ENCODE assay signal across 23 cellular contexts in genomic region chr15:91862891-91863520, GRCh38. TPM values are rescaled to one million over a fixed set of nuclear protein-coding genes. Genes with fewer than 3 reads are reported as not detected.
A peak's percentile ranks its signal among the peaks of the same experiment; 100 is the strongest.
DNase-seq lines count a peak whose midpoint lies in the region; ATAC-seq and TF ChIP-seq lines count a peak whose summit lies in the region.
"Had no signal": no experiment of that assay in that cellular context is flagged by ENCODE, and none has a peak within 500 bp of the region (broad histone marks: within the 10 kb centered on the region; RNA-seq: fewer than 3 reads in every experiment).

No MANE protein-coding gene starts in this region.

- in situ Hi-C loops in Panc1 (cut with HindIII; ENCODE audit: low pct_unique_long_range_greater_than_20kb, low sequenced_read_pairs), result no loop called here

- peak overlapping the region in 1 of 2 donors; percentile 61 for H3K27ac Mint-ChIP-seq in natural killer cell
- no peak overlapping the region for H3K27ac Mint-ChIP-seq in natural killer cell treated with Interleukin-12 subunit alpha and Interleukin-12 subunit beta and Interleukin-15 and Interleukin-18, amount 100 ng/mL, for 72 hours
- no peak overlapping the region for H3K27ac Mint-ChIP-seq in activated T-cell treated with anti-CD3 and anti-CD28 coated beads, Interleukin-2, amount 50 U/mL, for 24 hours
- H3K27ac Mint-ChIP-seq: activated CD4-positive, alpha-beta T cell treated with anti-CD3 and anti-CD28 coated beads for 36 hours; activated CD8-positive, alpha-beta memory T cell treated with anti-CD3 and anti-CD28 coated beads, Interleukin-2, amount 10 ng/mL, durations not matched to agents 7 days and 5 days; progenitor cell of endocrine pancreas had no signal

- H3K27me3 ChIP-seq in Panc1 (ENCODE audit: control insufficient read depth, insufficient read depth, low read length) (no peaks in the 10 kb centered on the region), foreskin keratinocyte (no peaks in the 10 kb centered on the region)
- H3K27me3 ChIP-seq: body of pancreas, transverse colon had no signal

- TF ChIP-seq CTCF in natural killer cell (IDR thresholded peaks at IDR 0.05) (no peak), Panc1 (IDR thresholded peaks at IDR 0.05) (no peak), foreskin keratinocyte (conservative IDR thresholded peaks at IDR 0.05) (no peak)

- no peaks in the 10 kb centered on the region for H3K9me3 ChIP-seq in Panc1 (ENCODE audit: control insufficient read depth, insufficient read depth, low read depth, low read length)
- H3K9me3 ChIP-seq: body of pancreas, transverse colon had no signal

- DNase-seq in natural killer cell, result no peak
- no peak for DNase-seq in natural killer cell treated with Interleukin-12 subunit alpha and Interleukin-12 subunit beta and Interleukin-15 and Interleukin-18, amount 100 ng/mL, for 72 hours (ENCODE audit: low spot score)
- DNase-seq in Panc1 (ENCODE audit: low read depth, low spot score), result no peak
- DNase-seq in foreskin keratinocyte, result no peak
- DNase-seq in activated T-cell treated with anti-CD3 and anti-CD28 coated beads, Interleukin-2, amount 50 U/mL, for 24 hours, result no peak
- DNase-seq in activated naive CD4-positive, alpha-beta T cell (lab: John Stamatoyannopoulos, UW), result no peak
- DNase-seq in activated gamma-delta T cell treated with Interleukin-2 at 50 U/mL for 16 hours, result no peak
- DNase-seq: activated CD4-positive, alpha-beta T cell treated with anti-CD3 and anti-CD28 coated beads for 36 hours; activated CD8-positive, alpha-beta memory T cell treated with anti-CD3 and anti-CD28 coated beads, Interleukin-2, amount 10 ng/mL, durations not matched to agents 7 days and 5 days; body of pancreas; erythroblast; HCEC 1CT; kidney glomerular epithelial cell; mesenchymal stem cell; naive B cell; NCI-H2029; stimulated activated CD4-positive, alpha-beta T cell treated with anti-CD3 and anti-CD28 coated beads, Interleukin-2, amount 100 ng/mL, for 24 hours; stimulated activated naive CD4-positive, alpha-beta T cell treated with Interleukin-2 at 50 U/mL for 16 hours; transverse colon had no signal

- H3K36me3 Mint-ChIP-seq in natural killer cell, result no peaks in the 10 kb centered on the region
- no peaks in the 10 kb centered on the region for H3K36me3 Mint-ChIP-seq in natural killer cell treated with Interleukin-12 subunit alpha and Interleukin-12 subunit beta and Interleukin-15 and Interleukin-18, amount 100 ng/mL, for 72 hours
- no peaks in the 10 kb centered on the region for H3K36me3 Mint-ChIP-seq in activated T-cell treated with anti-CD3 and anti-CD28 coated beads, Interleukin-2, amount 50 U/mL, for 24 hours (ENCODE audit: low read depth)
- H3K36me3 Mint-ChIP-seq: naive B cell had no signal

- H3K9me3 Mint-ChIP-seq in natural killer cell, result no peaks in the 10 kb centered on the region
- no peaks in the 10 kb centered on the region for H3K9me3 Mint-ChIP-seq in natural killer cell treated with Interleukin-12 subunit alpha and Interleukin-12 subunit beta and Interleukin-15 and Interleukin-18, amount 100 ng/mL, for 72 hours
- H3K9me3 Mint-ChIP-seq in activated T-cell treated with anti-CD3 and anti-CD28 coated beads, Interleukin-2, amount 50 U/mL, for 24 hours, result no peaks in the 10 kb centered on the region
- H3K9me3 Mint-ChIP-seq: activated T-helper 17 cell treated with anti-CD3 and anti-CD28 coated beads, Interleukin-2, amount 50 U/mL, for 72 hours had no signal

- intact Hi-C loops in natural killer cell (cut with micrococcal nuclease), result no loop called here
- intact Hi-C loops in Panc1 (cut with micrococcal nuclease; ENCODE audit: unreplicated experiment), result no loop called here

- H3K4me1 ChIP-seq in Panc1 (ENCODE audit: control insufficient read depth, insufficient read depth, low read length), result peaks cover 44% of the 10 kb centered on the region
- peaks cover 20% of the 10 kb centered on the region for H3K4me1 ChIP-seq in foreskin keratinocyte

- no peaks in the 10 kb centered on the region for H3K36me3 ChIP-seq in Panc1 (ENCODE audit: control insufficient read depth, insufficient read depth, low read length)
- H3K36me3 ChIP-seq: transverse colon had no signal

- ATAC-seq in natural killer cell, result peak in 2 of 3 donors; percentile 11 to 36
- no peak for ATAC-seq in natural killer cell treated with Interleukin-12 subunit alpha and Interleukin-12 subunit beta and Interleukin-15 and Interleukin-18, amount 100 ng/mL, for 72 hours
- no peak for ATAC-seq in Panc1
- no peak for ATAC-seq in foreskin keratinocyte
- ATAC-seq in GM19455 (IDR thresholded peaks at IDR 0.05; ENCODE audit: unreplicated experiment), result no peak
- ATAC-seq: activated CD4-positive, alpha-beta T cell treated with anti-CD3 and anti-CD28 coated beads for 36 hours; activated CD8-positive, alpha-beta memory T cell treated with anti-CD3 and anti-CD28 coated beads, Interleukin-2, amount 10 ng/mL, durations not matched to agents 7 days and 5 days; activated T-helper 17 cell treated with anti-CD3 and anti-CD28 coated beads, Interleukin-2, amount 50 U/mL, for 72 hours; body of pancreas had no signal

- POLR2A ChIA-PET in Panc1 (lab: Charles Lee), result no interaction called here

- H3K27ac ChIP-seq in Panc1 (ENCODE audit: low read length) (peak overlapping the region; percentile 52; the same call in 1 of the 2 replicates), foreskin keratinocyte (peak overlapping the region; percentile 7)
- H3K27ac ChIP-seq: body of pancreas, KMS-11, transverse colon had no signal

- H3K4me1 Mint-ChIP-seq in natural killer cell, result peaks cover 88 to 90% of the 10 kb centered on the region in 2 donors
- H3K4me1 Mint-ChIP-seq in natural killer cell treated with Interleukin-12 subunit alpha and Interleukin-12 subunit beta and Interleukin-15 and Interleukin-18, amount 100 ng/mL, for 72 hours (ENCODE audit: low read depth in 2 of 2), result peaks cover 60 to 68% of the 10 kb centered on the region in 2 donors
- H3K4me1 Mint-ChIP-seq in activated T-cell treated with anti-CD3 and anti-CD28 coated beads, Interleukin-2, amount 50 U/mL, for 24 hours (ENCODE audit: low read depth), result peaks cover 80% of the 10 kb centered on the region

- BruUV-seq in Panc1 (replicated peaks; lab: Mats Ljungman, UMichigan), result no TSS peak

- H3K4me3 Mint-ChIP-seq in natural killer cell, result peak overlapping the region; percentile 28
- H3K4me3 Mint-ChIP-seq in natural killer cell treated with Interleukin-12 subunit alpha and Interleukin-12 subunit beta and Interleukin-15 and Interleukin-18, amount 100 ng/mL, for 72 hours, result no peak overlapping the region
- no peak overlapping the region for H3K4me3 Mint-ChIP-seq in activated T-cell treated with anti-CD3 and anti-CD28 coated beads, Interleukin-2, amount 50 U/mL, for 24 hours
- H3K4me3 Mint-ChIP-seq: activated CD4-positive, alpha-beta T cell treated with anti-CD3 and anti-CD28 coated beads for 36 hours; activated CD8-positive, alpha-beta memory T cell treated with anti-CD3 and anti-CD28 coated beads, Interleukin-2, amount 10 ng/mL, durations not matched to agents 7 days and 5 days; activated T-helper 17 cell treated with anti-CD3 and anti-CD28 coated beads, Interleukin-2, amount 50 U/mL, for 72 hours; naive B cell had no signal

- H3K27me3 Mint-ChIP-seq in natural killer cell (ENCODE audit: low read depth in 2 of 2), result no peaks in the 10 kb centered on the region
- H3K27me3 Mint-ChIP-seq in natural killer cell treated with Interleukin-12 subunit alpha and Interleukin-12 subunit beta and Interleukin-15 and Interleukin-18, amount 100 ng/mL, for 72 hours, result no peaks in the 10 kb centered on the region
- H3K27me3 Mint-ChIP-seq in activated T-cell treated with anti-CD3 and anti-CD28 coated beads, Interleukin-2, amount 50 U/mL, for 24 hours, result no peaks in the 10 kb centered on the region
- H3K27me3 Mint-ChIP-seq: activated CD4-positive, alpha-beta T cell treated with anti-CD3 and anti-CD28 coated beads for 36 hours; activated CD8-positive, alpha-beta memory T cell treated with anti-CD3 and anti-CD28 coated beads, Interleukin-2, amount 10 ng/mL, durations not matched to agents 7 days and 5 days; activated T-helper 17 cell treated with anti-CD3 and anti-CD28 coated beads, Interleukin-2, amount 50 U/mL, for 72 hours had no signal

- H3K4me3 ChIP-seq in Panc1 (ENCODE audit: low read depth in 2 of 2, low read length in 2 of 2), result no peak overlapping the region
- H3K4me3 ChIP-seq: body of pancreas, transverse colon had no signal

- CTCF ChIA-PET in Panc1 (lab: Charles Lee), result no interaction called here

RNA-seq across cellular contexts. Expression of gene SLCO3A1, which starts 9.5 kb away (rescaled TPM):
- total RNA-seq in natural killer cell (10 to 100 TPM; 48.5 to 73.5 (median 68.8) TPM), Panc1 (2021; ENCODE audit: unreplicated experiment) (20.6 TPM), foreskin keratinocyte (10.5 and 13.7 TPM in 2 replicates)
- 10 to 100 TPM; 10.4 to 12.5 TPM for total RNA-seq in natural killer cell treated with Interleukin-12 subunit alpha and Interleukin-12 subunit beta and Interleukin-15 and Interleukin-18, amount 100 ng/mL, for 72 hours
- 15.6 TPM for polyA plus RNA-seq in Panc1 (2012; ENCODE audit: insufficient read length)
- 15.3 and 16.6 TPM in 2 replicates for polyA plus RNA-seq in foreskin keratinocyte

Comparison
In these comparisons a context has a peak if more than half of its experiments do, and no peak if none do; other contexts are left out.
1. ATAC-seq: peak in natural killer cell (2 of 3); none in natural killer cell treated with Interleukin-12 subunit alpha and Interleukin-12 subunit beta and Interleukin-15 and Interleukin-18, amount 100 ng/mL, for 72 hours (0 of 2), Panc1 (single experiment), foreskin keratinocyte (single experiment) and GM19455 (single experiment).